8 cellular contexts compared by ENCODE assay signal in the genomic region with DNA sequence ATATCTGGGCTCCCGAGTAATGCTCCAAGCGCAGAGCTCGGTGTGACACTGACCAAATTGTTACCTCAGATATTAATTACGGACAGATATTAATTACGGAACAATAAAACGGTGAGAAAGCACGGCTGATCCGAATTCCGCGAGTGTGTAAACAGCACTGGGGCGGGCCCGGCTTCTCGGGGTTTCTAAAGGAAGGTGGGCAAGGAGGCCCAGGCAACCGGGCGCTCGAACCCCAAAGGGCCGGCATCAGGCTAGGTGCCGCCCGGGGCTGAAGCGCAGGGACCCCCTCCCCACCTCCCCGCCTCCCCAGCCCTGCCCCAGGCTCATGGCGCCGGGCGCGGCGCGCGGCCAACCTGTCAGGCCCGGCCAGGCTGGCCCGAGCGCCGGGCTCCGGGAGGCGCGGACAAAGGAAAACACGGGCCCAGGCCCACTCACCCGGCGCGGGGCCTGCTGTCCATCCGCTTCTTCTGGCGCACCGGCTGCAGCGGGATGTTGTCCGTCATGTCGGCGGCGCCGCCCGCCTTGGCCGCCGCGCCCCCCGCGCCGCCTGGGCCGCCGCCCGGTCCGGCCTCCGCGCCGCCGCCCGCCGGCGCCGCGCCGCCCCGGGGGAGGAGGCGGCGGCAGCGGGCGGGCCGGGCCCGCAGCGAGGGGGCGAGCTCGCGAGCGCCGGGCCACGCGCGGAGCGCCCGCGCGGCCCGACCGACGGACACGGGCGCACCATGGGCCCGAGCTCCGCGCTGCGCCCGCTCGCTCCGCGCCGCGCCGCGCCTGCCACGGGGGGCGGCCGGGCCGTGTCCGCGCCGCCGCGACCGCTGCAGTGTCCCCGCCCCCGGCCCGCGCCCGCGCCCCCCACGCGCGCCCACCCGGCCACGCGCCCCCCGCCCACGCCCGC. TPM values are rescaled to one million over a fixed set of nuclear protein-coding genes. Genes with fewer than 3 reads are reported as not detected.
DNase-seq lines count a peak whose midpoint lies in the region; ATAC-seq lines count a peak whose summit lies in the region.

A gene with protein sequence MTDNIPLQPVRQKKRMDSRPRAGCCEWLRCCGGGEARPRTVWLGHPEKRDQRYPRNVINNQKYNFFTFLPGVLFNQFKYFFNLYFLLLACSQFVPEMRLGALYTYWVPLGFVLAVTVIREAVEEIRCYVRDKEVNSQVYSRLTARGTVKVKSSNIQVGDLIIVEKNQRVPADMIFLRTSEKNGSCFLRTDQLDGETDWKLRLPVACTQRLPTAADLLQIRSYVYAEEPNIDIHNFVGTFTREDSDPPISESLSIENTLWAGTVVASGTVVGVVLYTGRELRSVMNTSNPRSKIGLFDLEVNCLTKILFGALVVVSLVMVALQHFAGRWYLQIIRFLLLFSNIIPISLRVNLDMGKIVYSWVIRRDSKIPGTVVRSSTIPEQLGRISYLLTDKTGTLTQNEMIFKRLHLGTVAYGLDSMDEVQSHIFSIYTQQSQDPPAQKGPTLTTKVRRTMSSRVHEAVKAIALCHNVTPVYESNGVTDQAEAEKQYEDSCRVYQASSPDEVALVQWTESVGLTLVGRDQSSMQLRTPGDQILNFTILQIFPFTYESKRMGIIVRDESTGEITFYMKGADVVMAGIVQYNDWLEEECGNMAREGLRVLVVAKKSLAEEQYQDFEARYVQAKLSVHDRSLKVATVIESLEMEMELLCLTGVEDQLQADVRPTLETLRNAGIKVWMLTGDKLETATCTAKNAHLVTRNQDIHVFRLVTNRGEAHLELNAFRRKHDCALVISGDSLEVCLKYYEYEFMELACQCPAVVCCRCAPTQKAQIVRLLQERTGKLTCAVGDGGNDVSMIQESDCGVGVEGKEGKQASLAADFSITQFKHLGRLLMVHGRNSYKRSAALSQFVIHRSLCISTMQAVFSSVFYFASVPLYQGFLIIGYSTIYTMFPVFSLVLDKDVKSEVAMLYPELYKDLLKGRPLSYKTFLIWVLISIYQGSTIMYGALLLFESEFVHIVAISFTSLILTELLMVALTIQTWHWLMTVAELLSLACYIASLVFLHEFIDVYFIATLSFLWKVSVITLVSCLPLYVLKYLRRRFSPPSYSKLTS (minus strand): TSS at position 524 of the 892 bp plus-strand sequence. CDS start 21 bp downstream, at position 503.

- no peaks in the 10 kb centered on the region for H3K9me3 ChIP-seq in SJCRH30 (replicated peaks)

- peak within 1 kb of the TSS; percentile 81 for H3K4me3 Mint-ChIP-seq in activated naive CD8-positive, alpha-beta T cell

- peaks cover 17% of the 10 kb centered on the region for H3K27me3 Mint-ChIP-seq in activated naive CD8-positive, alpha-beta T cell

- peaks cover 3% of the 10 kb centered on the region for H3K27me3 ChIP-seq in SJCRH30

- DNase-seq in activated gamma-delta T cell treated with Interleukin-2 at 50 U/mL for 16 hours, result peak; percentile 10
- DNase-seq in activated gamma-delta T cell (lab: John Stamatoyannopoulos, UW), result no peak
- DNase-seq in Right ventricle myocardium superior, result peak; percentile 55
- DNase-seq in occipital lobe (lab: John Stamatoyannopoulos, UW), result peak; percentile 52
- DNase-seq in SJCRH30, result no peak
- DNase-seq in CD1c-positive myeloid dendritic cell (ENCODE audit: extremely low spot score), result no peak

- ATAC-seq in Right ventricle myocardium superior (ENCODE audit: poor library complexity) (peak; percentile 76), GM18519 (IDR thresholded peaks at IDR 0.05; ENCODE audit: low FRiP score, unreplicated experiment) (no peak)

- no peak within 1 kb of the TSS for H3K4me3 ChIP-seq in SJCRH30

- H3K9me3 Mint-ChIP-seq in activated naive CD8-positive, alpha-beta T cell (ENCODE audit: low read depth), result no peaks in the 10 kb centered on the region

- no peaks in the 10 kb centered on the region for H3K36me3 Mint-ChIP-seq in activated naive CD8-positive, alpha-beta T cell

- no peaks in the 10 kb centered on the region for H3K36me3 ChIP-seq in SJCRH30

- intact Hi-C loops in Right ventricle myocardium superior (cut with DNase I), result no loop called here

- H3K27ac ChIP-seq in SJCRH30, result no peak within 1 kb of the TSS

- no peak within 1 kb of the TSS for H3K27ac Mint-ChIP-seq in activated naive CD8-positive, alpha-beta T cell

- H3K4me1 Mint-ChIP-seq in activated naive CD8-positive, alpha-beta T cell (ENCODE audit: low read depth), result peaks cover 11% of the 10 kb centered on the region

- H3K4me1 ChIP-seq in SJCRH30, result no peaks in the 10 kb centered on the region

RNA-seq across cellular contexts. Expression of the gene that starts here (rescaled TPM):
- 18.0 TPM for total RNA-seq in Right ventricle myocardium superior
- total RNA-seq in occipital lobe, result 260 TPM
- 0.20 TPM in 1 of 2 replicates, not detected in the other for total RNA-seq in SJCRH30 (2014; rRNA removed; shearing (Covaris generic))

Comparison
In these comparisons a context has a peak if more than half of its experiments do, and no peak if none do; other contexts are left out.
1. RNA of the gene that starts here (total RNA-seq): 260 TPM in occipital lobe (single experiment) and 18.0 TPM in Right ventricle myocardium superior (single experiment); 0.20 TPM in SJCRH30; every median in the first group is over 10 times any median in the second.
2. RNA of the gene that starts here (total RNA-seq): 260 TPM in occipital lobe (single experiment); 18.0 TPM in Right ventricle myocardium superior (single experiment); every median in the first group is over 10 times any median in the second.
3. DNase-seq: peak in activated gamma-delta T cell treated with Interleukin-2 at 50 U/mL for 16 hours (single experiment), Right ventricle myocardium superior (single experiment) and occipital lobe (single experiment); none in activated gamma-delta T cell (single experiment), SJCRH30 (0 of 2) and CD1c-positive myeloid dendritic cell (single experiment).